In genomic region chr1:24416666-24417391, GRCh38 we compare ENCODE assay signal across 8 cellular contexts. TPM values are rescaled to one million over a fixed set of nuclear protein-coding genes. Genes with fewer than 3 reads are reported as not detected.
DNase-seq lines count a peak whose midpoint lies in the region; ATAC-seq and TF ChIP-seq lines count a peak whose summit lies in the region.

No MANE protein-coding gene starts in this region.

- in situ Hi-C loops in GM23248 (cut with MboI), result no loop called here

- peaks cover 44% of the 10 kb centered on the region for H3F3A ChIP-seq in GM23248 (ENCODE audit: insufficient read depth)

- CTCF ChIA-PET in BJ (lab: Yijun Ruan, JAX), result interaction anchor here (0.5 to 5.2 kb wide), 11 partner anchors 19 to 295 kb away, joined by 3 to 44 read pairs (median 4); no protein-coding TSS in a partner anchor

- H3K79me2 ChIP-seq in GM23248 (ENCODE audit: insufficient read depth), result peaks cover 24% of the 10 kb centered on the region

- H3K4me3 Mint-ChIP-seq in chondrocyte (ENCODE audit: unreplicated experiment), result peak overlapping the region; percentile 95

- H3K4me1 Mint-ChIP-seq in chondrocyte (ENCODE audit: low read depth), result peaks cover 55% of the 10 kb centered on the region

- H3K4me1 ChIP-seq in GM23248 (ENCODE audit: insufficient read depth) (peaks cover 42% of the 10 kb centered on the region), muscle layer of colon (ENCODE audit: insufficient read depth, low read length) (peaks cover 24% of the 10 kb centered on the region)

- peak overlapping the region; percentile 81 for H3K9ac ChIP-seq in GM23248
- peak overlapping the region; percentile 37 for H3K9ac ChIP-seq in muscle layer of colon (ENCODE audit: low read length)

- H3K4me3 ChIP-seq in BJ (ENCODE audit: low read depth, low read length) (peak overlapping the region; percentile 72), GM23248 (peak overlapping the region; percentile 92), muscle layer of colon (ENCODE audit: low read depth in 1 of 2, low read length in 2 of 2) (peak overlapping the region; percentile 78 to 98)

- peak overlapping the region; percentile 85 for H2AFZ ChIP-seq in GM23248

- peak overlapping the region; percentile 86 for H3K4me2 ChIP-seq in GM23248 (ENCODE audit: unreplicated experiment)

- H3K9me3 Mint-ChIP-seq in chondrocyte (ENCODE audit: low read depth), result no peaks in the 10 kb centered on the region

- peaks cover 11% of the 10 kb centered on the region for H3K36me3 Mint-ChIP-seq in chondrocyte (ENCODE audit: low read depth)

- TF ChIP-seq CTCF in BJ (IDR thresholded peaks at IDR 0.05; ENCODE audit: insufficient read depth, low read depth, low read length) (no peak), chondrocyte (IDR thresholded peaks at IDR 0.05) (no peak)

- peak; percentile 88 for DNase-seq in BJ (ENCODE audit: low read depth)
- peak; percentile 97 for DNase-seq in GM23248
- DNase-seq in SW 1271 (lab: John Stamatoyannopoulos, UW), result peak; percentile 59 to 66
- no peak for DNase-seq in chondrocyte (ENCODE audit: low spot score)
- DNase-seq in pons (ENCODE audit: low spot score), result no peak

- H3K27me3 Mint-ChIP-seq in chondrocyte (ENCODE audit: low read depth), result no peaks in the 10 kb centered on the region

- POLR2A ChIA-PET in BJ (lab: Charles Lee), result no interaction called here

- ATAC-seq in GM18858 (IDR thresholded peaks at IDR 0.05; ENCODE audit: unreplicated experiment) (no peak), GM18505 (IDR thresholded peaks at IDR 0.05; ENCODE audit: unreplicated experiment) (no peak)

- H3K9me2 ChIP-seq in GM23248 (ENCODE audit: insufficient read depth), result no peaks in the 10 kb centered on the region

- H3K27me3 ChIP-seq in BJ (ENCODE audit: control insufficient read depth, insufficient read depth, low read length) (no peaks in the 10 kb centered on the region), GM23248 (replicated peaks; ENCODE audit: insufficient read depth) (no peaks in the 10 kb centered on the region), muscle layer of colon (ENCODE audit: control insufficient read depth in 1 of 2, insufficient read depth in 2 of 2, low read length in 2 of 2) (no peaks in the 10 kb centered on the region)

- 39% methylated on average over 10 of the region's 10 CpGs for WGBS in GM23248 (ENCODE audit: low coverage in 1 of 2, low lambda C conversion rate in 2 of 2, missing lambda C conversion rate in 2 of 2), 2 experiments

- H4K20me1 ChIP-seq in GM23248 (ENCODE audit: insufficient read depth), result no peaks in the 10 kb centered on the region

- no peaks in the 10 kb centered on the region for H3K9me3 ChIP-seq in GM23248 (ENCODE audit: low read depth)
- H3K9me3 ChIP-seq in muscle layer of colon (ENCODE audit: low read length), result no peaks in the 10 kb centered on the region

- TF ChIP-seq POLR2A in GM18505 (IDR thresholded peaks at IDR 0.05; ENCODE audit: borderline replicate concordance, extremely low read depth, insufficient read depth, insufficient read length), result no peak

- H3K27ac ChIP-seq in GM23248 (peak overlapping the region; percentile 88), muscle layer of colon (ENCODE audit: low read depth, low read length) (peak overlapping the region; percentile 70)

- H3K36me3 ChIP-seq in BJ (ENCODE audit: control insufficient read depth, insufficient read depth, low read length), result 0 out of 2 replicates have a peak, but pooled peaks cover 2% of the 10 kb centered on the region
- H3K36me3 ChIP-seq in GM23248 (ENCODE audit: low read depth), result peaks cover 8% of the 10 kb centered on the region; the same call in 1 of the 2 replicates
- H3K36me3 ChIP-seq in muscle layer of colon (ENCODE audit: insufficient read depth, low read length), result peaks cover 5% of the 10 kb centered on the region

- peak overlapping the region; percentile 88 for H3K27ac Mint-ChIP-seq in chondrocyte (ENCODE audit: unreplicated experiment)

RNA-seq across cellular contexts. Expression of gene NIPAL3, which starts 1.2 kb away (rescaled TPM):
- polyA plus RNA-seq in BJ (2011; rRNA removed) (59.4 and 74.5 TPM in 2 replicates), GM23248 (2016; fragmentation: Nextera tagmentation; extraction: Ambion mirVana) (55.9 and 59.5 TPM in 2 replicates)
- 53.3 and 61.6 TPM in 2 replicates for polyA minus RNA-seq in BJ (2011; rRNA and poly(A)+ RNA removed)
- total RNA-seq in GM23248 (2014; rRNA removed; shearing (Covaris generic)), result 71.5 and 78.4 TPM in 2 replicates
- total RNA-seq in chondrocyte, result 27.1 to 35.3 TPM (median 29.3 TPM) in 3 replicates

RNA-seq across cellular contexts. Expression of gene STPG1, which starts 3.2 kb away (rescaled TPM):
- polyA plus RNA-seq in BJ (2011; rRNA removed) (10.3 and 10.6 TPM in 2 replicates), GM23248 (2016; fragmentation: Nextera tagmentation; extraction: Ambion mirVana) (9.2 and 12.8 TPM in 2 replicates)
- polyA minus RNA-seq in BJ (2011; rRNA and poly(A)+ RNA removed), result 4.6 and 5.4 TPM in 2 replicates
- total RNA-seq in GM23248 (2014; rRNA removed; shearing (Covaris generic)), result 2.4 and 7.9 TPM in 2 replicates
- total RNA-seq in chondrocyte, result 5.0 to 6.8 TPM (median 5.8 TPM) in 3 replicates

Comparison
In these comparisons a context has a peak if more than half of its experiments do, and no peak if none do; other contexts are left out.
1. DNase-seq: peak in BJ (single experiment), GM23248 (single experiment) and SW 1271 (2 of 2); none in chondrocyte (single experiment) and pons (single experiment).
2. Peak in every context shown above with its lines, with median percentiles within 50 percentile points of each other: H3K4me3 ChIP-seq.